Comparison of ENCODE assay signal across 8 cellular contexts in the genomic region with DNA sequence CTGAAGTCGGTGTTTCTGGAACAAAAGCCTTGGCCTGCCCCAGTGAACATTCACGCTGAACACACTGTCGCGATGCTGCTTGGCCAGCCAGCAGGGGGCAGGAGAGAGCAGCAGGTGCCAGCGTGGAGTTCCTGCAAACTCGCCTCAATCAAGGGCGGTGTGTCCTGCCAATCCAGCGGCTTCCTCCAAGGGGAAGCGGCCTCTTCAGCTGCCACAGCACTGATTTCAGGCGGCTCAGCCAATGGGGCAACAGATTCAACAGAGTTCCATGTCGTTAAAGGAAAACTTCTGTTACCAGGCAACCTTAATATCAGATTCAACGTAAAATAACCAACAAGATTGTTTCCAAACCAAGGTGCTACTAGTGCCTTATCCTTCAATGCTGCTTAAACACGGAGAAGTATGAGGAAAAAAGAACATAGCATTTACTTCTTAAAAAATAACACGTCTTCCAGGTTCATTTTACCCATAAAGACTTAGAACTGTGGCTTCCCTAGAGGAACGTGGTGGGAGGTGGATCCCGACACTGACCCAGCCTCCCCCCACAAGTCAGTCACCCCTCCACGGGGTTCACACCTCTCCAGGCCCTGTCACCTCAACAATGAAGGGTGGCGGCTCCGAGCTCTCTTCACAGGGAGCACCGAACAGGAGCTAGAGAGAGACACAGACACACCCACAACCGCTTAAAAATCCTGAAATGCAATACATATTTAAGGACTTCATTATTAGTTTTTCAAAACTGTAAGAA.
DNase-seq lines count a peak whose midpoint lies in the region; ATAC-seq and TF ChIP-seq lines count a peak whose summit lies in the region.

No MANE protein-coding gene starts in this region.

- H3K4me1 ChIP-seq in BLaER1 (peaks cover 68% of the 10 kb centered on the region), transverse colon (peaks cover 4 to 23% (median 17%) of the 10 kb centered on the region in 4 donors)

- no peak overlapping the region for H3K4me3 Mint-ChIP-seq in activated naive CD8-positive, alpha-beta T cell treated with anti-CD3 and anti-CD28 coated beads, Interleukin-2, amount 50 U/mL, for 24 hours

- H3K27ac ChIP-seq in BLaER1 (no peak overlapping the region), transverse colon (peak overlapping the region; percentile 21 to 74 (median 58))

- peaks cover 99% of the 10 kb centered on the region for H4K20me1 ChIP-seq in BLaER1

- H3K9me3 Mint-ChIP-seq in activated naive CD8-positive, alpha-beta T cell treated with anti-CD3 and anti-CD28 coated beads, Interleukin-2, amount 50 U/mL, for 24 hours: no peaks in the 10 kb centered on the region

- no peak overlapping the region for H3K4me3 ChIP-seq in BLaER1
- no peak overlapping the region for H3K4me3 ChIP-seq in transverse colon

- peak; percentile 72 for ATAC-seq in GM19463 (IDR thresholded peaks at IDR 0.05; ENCODE audit: unreplicated experiment)
- ATAC-seq in activated naive CD8-positive, alpha-beta T cell treated with anti-CD3 and anti-CD28 coated beads, Interleukin-2, amount 50 U/mL, for 24 hours: peak; percentile 83

- H3K36me3 Mint-ChIP-seq in activated naive CD8-positive, alpha-beta T cell treated with anti-CD3 and anti-CD28 coated beads, Interleukin-2, amount 50 U/mL, for 24 hours (ENCODE audit: low read depth): no peaks in the 10 kb centered on the region

- 28 to 38% methylated on average over 5 to 21 of the region's 21 CpGs for WGBS in transverse colon (ENCODE audit: low coverage in 1 of 2), 2 donors

- H3K36me3 ChIP-seq in BLaER1: peaks cover 32% of the 10 kb centered on the region; the same call in 1 of the 2 replicates
- H3K36me3 ChIP-seq in transverse colon: no peaks in the 10 kb centered on the region

- in situ Hi-C loops in transverse colon (cut with MboI; ENCODE audit: low pct_ligation_motif_present in 1 of 4, low pct_unique_long_range_greater_than_20kb in 1 of 4, low sequenced_read_pairs in 3 of 4): loop anchor here in 2 of 4 donors (25.0 kb wide), 2 partner anchors 176 to 276 kb away; a partner anchor contains a TSS

- H3K4me2 ChIP-seq in BLaER1: peak overlapping the region; percentile 43

- H3K4me1 Mint-ChIP-seq in activated naive CD8-positive, alpha-beta T cell treated with anti-CD3 and anti-CD28 coated beads, Interleukin-2, amount 50 U/mL, for 24 hours: peaks cover 10% of the 10 kb centered on the region

- H3K27me3 ChIP-seq in BLaER1 (peaks cover 14% of the 10 kb centered on the region; the same call in 1 of the 2 replicates), transverse colon (no peaks in the 10 kb centered on the region)

- peak; percentile 95 to 97 (median 96) for TF ChIP-seq CTCF in transverse colon (IDR thresholded peaks at IDR 0.05)

- no peak for TF ChIP-seq EP300 in transverse colon (IDR thresholded peaks at IDR 0.05; ENCODE audit: low read depth)

- TF ChIP-seq POLR2A in transverse colon (IDR thresholded peaks at IDR 0.05): no peak

- intact Hi-C loops in cardiac septum (cut with DNase I) (loop anchor here (2.0 to 10.0 kb wide), 3 partner anchors 104 to 276 kb away; a partner anchor contains a TSS), posterior cingulate gyrus (cut with DNase I) (loop anchor here (1.0 to 10.0 kb wide), 4 partner anchors 56 to 278 kb away; a partner anchor contains a TSS), transverse colon (cut with DNase I; ENCODE audit: low total_unique reads) (loop anchor here (5.0 kb wide), 1 partner anchor 176 kb away; a partner anchor contains a TSS)

- DNase-seq in MV-4-11 (lab: John Stamatoyannopoulos, UW) (peak; percentile 65), SW480 (ENCODE audit: low spot score) (peak; percentile 17), cardiac septum (ENCODE audit: low spot score) (peak; percentile 94), posterior cingulate gyrus (peak; percentile 90 to 99 (median 95)), transverse colon (peak; percentile 92)
- peak; percentile 89 for DNase-seq in activated naive CD8-positive, alpha-beta T cell treated with anti-CD3 and anti-CD28 coated beads, Interleukin-2, amount 50 U/mL, for 24 hours

- H3K27ac Mint-ChIP-seq in activated naive CD8-positive, alpha-beta T cell treated with anti-CD3 and anti-CD28 coated beads, Interleukin-2, amount 50 U/mL, for 24 hours: no peak overlapping the region

- H3K9me3 ChIP-seq in BLaER1: no peaks in the 10 kb centered on the region
- H3K9me3 ChIP-seq in transverse colon: no peaks in the 10 kb centered on the region

- no peak overlapping the region for H3K9ac ChIP-seq in BLaER1

- peaks cover 4% of the 10 kb centered on the region for H3K27me3 Mint-ChIP-seq in activated naive CD8-positive, alpha-beta T cell treated with anti-CD3 and anti-CD28 coated beads, Interleukin-2, amount 50 U/mL, for 24 hours

Comparison
In these comparisons a context has a peak if more than half of its experiments do, and no peak if none do; other contexts are left out.
1. DNase-seq: peak in every context shown above with its lines; median percentile 95 in posterior cingulate gyrus; 94 in cardiac septum; 92 in transverse colon; 89 in activated naive CD8-positive, alpha-beta T cell treated with anti-CD3 and anti-CD28 coated beads, Interleukin-2, amount 50 U/mL, for 24 hours; 65 in MV-4-11; 17 in SW480.